1 cellular context compared by ENCODE assay signal in the genomic region with DNA sequence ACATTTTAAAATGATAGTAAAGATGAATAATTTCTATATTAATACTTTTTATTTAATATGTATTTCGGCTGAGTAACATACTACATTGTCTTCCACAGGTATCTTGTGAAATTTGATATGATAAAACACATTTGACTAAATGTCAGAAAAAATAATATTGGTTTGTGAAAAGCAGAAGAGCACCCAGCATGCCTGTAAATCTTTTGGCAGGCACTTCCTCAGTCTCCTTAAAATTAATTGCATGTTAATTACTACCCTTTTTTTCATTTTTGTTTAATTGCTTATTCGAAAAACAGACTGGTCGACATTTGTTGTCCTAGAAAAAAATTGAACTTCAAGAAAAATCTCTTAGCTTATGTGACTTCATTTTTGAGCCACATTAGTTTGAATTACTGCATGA.
TF ChIP-seq lines count a peak whose summit lies in the region.

No MANE protein-coding gene starts in this region.

TF ChIP-seq in WTC11, 78 proteins besides CTCF, POLR2A, EP300 and RAD21 (continued from another document):
- TF ChIP-seq KAT7 (CRISPR knock-in tag; IDR thresholded peaks at IDR 0.05; ENCODE audit: borderline replicate concordance): no peak
- TF ChIP-seq, protein P1, sequence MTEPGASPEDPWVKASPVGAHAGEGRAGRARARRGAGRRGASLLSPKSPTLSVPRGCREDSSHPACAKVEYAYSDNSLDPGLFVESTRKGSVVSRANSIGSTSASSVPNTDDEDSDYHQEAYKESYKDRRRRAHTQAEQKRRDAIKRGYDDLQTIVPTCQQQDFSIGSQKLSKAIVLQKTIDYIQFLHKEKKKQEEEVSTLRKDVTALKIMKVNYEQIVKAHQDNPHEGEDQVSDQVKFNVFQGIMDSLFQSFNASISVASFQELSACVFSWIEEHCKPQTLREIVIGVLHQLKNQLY (CRISPR knock-in tag; IDR thresholded peaks at IDR 0.05): no peak
- TF ChIP-seq ZNF263 (CRISPR knock-in tag; IDR thresholded peaks at IDR 0.05; ENCODE audit: low read depth): no peak
- no peak for TF ChIP-seq ZBTB21 (CRISPR knock-in tag; IDR thresholded peaks at IDR 0.05; ENCODE audit: borderline replicate concordance)
- no peak for TF ChIP-seq PRRX2 (CRISPR knock-in tag; IDR thresholded peaks at IDR 0.05)
- TF ChIP-seq, protein P2, sequence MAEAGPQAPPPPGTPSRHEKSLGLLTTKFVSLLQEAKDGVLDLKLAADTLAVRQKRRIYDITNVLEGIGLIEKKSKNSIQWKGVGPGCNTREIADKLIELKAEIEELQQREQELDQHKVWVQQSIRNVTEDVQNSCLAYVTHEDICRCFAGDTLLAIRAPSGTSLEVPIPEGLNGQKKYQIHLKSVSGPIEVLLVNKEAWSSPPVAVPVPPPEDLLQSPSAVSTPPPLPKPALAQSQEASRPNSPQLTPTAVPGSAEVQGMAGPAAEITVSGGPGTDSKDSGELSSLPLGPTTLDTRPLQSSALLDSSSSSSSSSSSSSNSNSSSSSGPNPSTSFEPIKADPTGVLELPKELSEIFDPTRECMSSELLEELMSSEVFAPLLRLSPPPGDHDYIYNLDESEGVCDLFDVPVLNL (CRISPR knock-in tag; IDR thresholded peaks at IDR 0.05; ENCODE audit: borderline replicate concordance, low read depth): no peak
- TF ChIP-seq, protein P3, sequence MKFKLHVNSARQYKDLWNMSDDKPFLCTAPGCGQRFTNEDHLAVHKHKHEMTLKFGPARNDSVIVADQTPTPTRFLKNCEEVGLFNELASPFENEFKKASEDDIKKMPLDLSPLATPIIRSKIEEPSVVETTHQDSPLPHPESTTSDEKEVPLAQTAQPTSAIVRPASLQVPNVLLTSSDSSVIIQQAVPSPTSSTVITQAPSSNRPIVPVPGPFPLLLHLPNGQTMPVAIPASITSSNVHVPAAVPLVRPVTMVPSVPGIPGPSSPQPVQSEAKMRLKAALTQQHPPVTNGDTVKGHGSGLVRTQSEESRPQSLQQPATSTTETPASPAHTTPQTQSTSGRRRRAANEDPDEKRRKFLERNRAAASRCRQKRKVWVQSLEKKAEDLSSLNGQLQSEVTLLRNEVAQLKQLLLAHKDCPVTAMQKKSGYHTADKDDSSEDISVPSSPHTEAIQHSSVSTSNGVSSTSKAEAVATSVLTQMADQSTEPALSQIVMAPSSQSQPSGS (CRISPR knock-in tag; IDR thresholded peaks at IDR 0.05; ENCODE audit: borderline replicate concordance, low read depth): no peak
- TF ChIP-seq, protein P4, sequence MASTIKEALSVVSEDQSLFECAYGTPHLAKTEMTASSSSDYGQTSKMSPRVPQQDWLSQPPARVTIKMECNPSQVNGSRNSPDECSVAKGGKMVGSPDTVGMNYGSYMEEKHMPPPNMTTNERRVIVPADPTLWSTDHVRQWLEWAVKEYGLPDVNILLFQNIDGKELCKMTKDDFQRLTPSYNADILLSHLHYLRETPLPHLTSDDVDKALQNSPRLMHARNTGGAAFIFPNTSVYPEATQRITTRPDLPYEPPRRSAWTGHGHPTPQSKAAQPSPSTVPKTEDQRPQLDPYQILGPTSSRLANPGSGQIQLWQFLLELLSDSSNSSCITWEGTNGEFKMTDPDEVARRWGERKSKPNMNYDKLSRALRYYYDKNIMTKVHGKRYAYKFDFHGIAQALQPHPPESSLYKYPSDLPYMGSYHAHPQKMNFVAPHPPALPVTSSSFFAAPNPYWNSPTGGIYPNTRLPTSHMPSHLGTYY (CRISPR knock-in tag; IDR thresholded peaks at IDR 0.05): no peak
- no peak for TF ChIP-seq SOX15 (CRISPR knock-in tag; IDR thresholded peaks at IDR 0.05)
- no peak for TF ChIP-seq ZNF138 (CRISPR knock-in tag; conservative IDR thresholded peaks at IDR 0.05)
- no peak for TF ChIP-seq ZNF317 (CRISPR knock-in tag; IDR thresholded peaks at IDR 0.05; ENCODE audit: borderline replicate concordance, low read depth)
- TF ChIP-seq, protein P5, sequence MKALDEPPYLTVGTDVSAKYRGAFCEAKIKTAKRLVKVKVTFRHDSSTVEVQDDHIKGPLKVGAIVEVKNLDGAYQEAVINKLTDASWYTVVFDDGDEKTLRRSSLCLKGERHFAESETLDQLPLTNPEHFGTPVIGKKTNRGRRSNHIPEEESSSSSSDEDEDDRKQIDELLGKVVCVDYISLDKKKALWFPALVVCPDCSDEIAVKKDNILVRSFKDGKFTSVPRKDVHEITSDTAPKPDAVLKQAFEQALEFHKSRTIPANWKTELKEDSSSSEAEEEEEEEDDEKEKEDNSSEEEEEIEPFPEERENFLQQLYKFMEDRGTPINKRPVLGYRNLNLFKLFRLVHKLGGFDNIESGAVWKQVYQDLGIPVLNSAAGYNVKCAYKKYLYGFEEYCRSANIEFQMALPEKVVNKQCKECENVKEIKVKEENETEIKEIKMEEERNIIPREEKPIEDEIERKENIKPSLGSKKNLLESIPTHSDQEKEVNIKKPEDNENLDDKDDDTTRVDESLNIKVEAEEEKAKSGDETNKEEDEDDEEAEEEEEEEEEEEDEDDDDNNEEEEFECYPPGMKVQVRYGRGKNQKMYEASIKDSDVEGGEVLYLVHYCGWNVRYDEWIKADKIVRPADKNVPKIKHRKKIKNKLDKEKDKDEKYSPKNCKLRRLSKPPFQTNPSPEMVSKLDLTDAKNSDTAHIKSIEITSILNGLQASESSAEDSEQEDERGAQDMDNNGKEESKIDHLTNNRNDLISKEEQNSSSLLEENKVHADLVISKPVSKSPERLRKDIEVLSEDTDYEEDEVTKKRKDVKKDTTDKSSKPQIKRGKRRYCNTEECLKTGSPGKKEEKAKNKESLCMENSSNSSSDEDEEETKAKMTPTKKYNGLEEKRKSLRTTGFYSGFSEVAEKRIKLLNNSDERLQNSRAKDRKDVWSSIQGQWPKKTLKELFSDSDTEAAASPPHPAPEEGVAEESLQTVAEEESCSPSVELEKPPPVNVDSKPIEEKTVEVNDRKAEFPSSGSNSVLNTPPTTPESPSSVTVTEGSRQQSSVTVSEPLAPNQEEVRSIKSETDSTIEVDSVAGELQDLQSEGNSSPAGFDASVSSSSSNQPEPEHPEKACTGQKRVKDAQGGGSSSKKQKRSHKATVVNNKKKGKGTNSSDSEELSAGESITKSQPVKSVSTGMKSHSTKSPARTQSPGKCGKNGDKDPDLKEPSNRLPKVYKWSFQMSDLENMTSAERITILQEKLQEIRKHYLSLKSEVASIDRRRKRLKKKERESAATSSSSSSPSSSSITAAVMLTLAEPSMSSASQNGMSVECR (CRISPR knock-in tag; IDR thresholded peaks at IDR 0.05; ENCODE audit: borderline replicate concordance): no peak
- TF ChIP-seq, protein P6, sequence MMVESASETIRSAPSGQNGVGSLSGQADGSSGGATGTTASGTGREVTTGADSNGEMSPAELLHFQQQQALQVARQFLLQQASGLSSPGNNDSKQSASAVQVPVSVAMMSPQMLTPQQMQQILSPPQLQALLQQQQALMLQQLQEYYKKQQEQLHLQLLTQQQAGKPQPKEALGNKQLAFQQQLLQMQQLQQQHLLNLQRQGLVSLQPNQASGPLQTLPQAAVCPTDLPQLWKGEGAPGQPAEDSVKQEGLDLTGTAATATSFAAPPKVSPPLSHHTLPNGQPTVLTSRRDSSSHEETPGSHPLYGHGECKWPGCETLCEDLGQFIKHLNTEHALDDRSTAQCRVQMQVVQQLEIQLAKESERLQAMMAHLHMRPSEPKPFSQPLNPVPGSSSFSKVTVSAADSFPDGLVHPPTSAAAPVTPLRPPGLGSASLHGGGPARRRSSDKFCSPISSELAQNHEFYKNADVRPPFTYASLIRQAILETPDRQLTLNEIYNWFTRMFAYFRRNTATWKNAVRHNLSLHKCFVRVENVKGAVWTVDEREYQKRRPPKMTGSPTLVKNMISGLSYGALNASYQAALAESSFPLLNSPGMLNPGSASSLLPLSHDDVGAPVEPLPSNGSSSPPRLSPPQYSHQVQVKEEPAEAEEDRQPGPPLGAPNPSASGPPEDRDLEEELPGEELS (CRISPR knock-in tag; IDR thresholded peaks at IDR 0.05): no peak
